8 cellular contexts compared by ENCODE assay signal in genomic region chr6:35727206-35727934, GRCh38. TPM values are rescaled to one million over a fixed set of nuclear protein-coding genes. Genes with fewer than 3 reads are reported as not detected.
DNase-seq lines count a peak whose midpoint lies in the region; ATAC-seq and TF ChIP-seq lines count a peak whose summit lies in the region.

No MANE protein-coding gene starts in this region.

- POLR2A ChIA-PET in RWPE1 (lab: Yijun Ruan, JAX; ENCODE audit: low non-redundant PET), result no interaction called here

- TF ChIP-seq CTCF in C4-2B (conservative IDR thresholded peaks at IDR 0.05), result no peak
- no peak for TF ChIP-seq CTCF in RWPE1 (conservative IDR thresholded peaks at IDR 0.05; ENCODE audit: low read depth)

- peak overlapping the region; percentile 64 for H3K4me3 Mint-ChIP-seq in dendritic cell treated with granulocyte-macrophage colony-stimulating factor and Interleukin-4, amounts not matched to agents 40 ng/mL and 50 ng/mL, for 4 days
- H3K4me3 Mint-ChIP-seq in stimulated activated effector memory CD8-positive, alpha-beta T cell treated with anti-CD3 and anti-CD28 coated beads, Interleukin-12 subunit alpha, Interleukin-12 subunit beta, amount 100 ng/mL, for 72 hours, result peak overlapping the region; percentile 66

- peak overlapping the region; percentile 89 for H3K27ac Mint-ChIP-seq in dendritic cell treated with granulocyte-macrophage colony-stimulating factor and Interleukin-4, amounts not matched to agents 40 ng/mL and 50 ng/mL, for 4 days
- peak overlapping the region; percentile 86 for H3K27ac Mint-ChIP-seq in stimulated activated effector memory CD8-positive, alpha-beta T cell treated with anti-CD3 and anti-CD28 coated beads, Interleukin-12 subunit alpha, Interleukin-12 subunit beta, amount 100 ng/mL, for 72 hours

- intact Hi-C loops in dendritic cell treated with granulocyte-macrophage colony-stimulating factor and Interleukin-4, amounts not matched to agents 40 ng/mL and 50 ng/mL, for 4 days (cut with micrococcal nuclease), result no loop called here

- H3K4me1 Mint-ChIP-seq in dendritic cell treated with granulocyte-macrophage colony-stimulating factor and Interleukin-4, amounts not matched to agents 40 ng/mL and 50 ng/mL, for 4 days (ENCODE audit: low read depth), result peaks cover 87% of the 10 kb centered on the region
- H3K4me1 Mint-ChIP-seq in stimulated activated effector memory CD8-positive, alpha-beta T cell treated with anti-CD3 and anti-CD28 coated beads, Interleukin-12 subunit alpha, Interleukin-12 subunit beta, amount 100 ng/mL, for 72 hours, result peaks cover 68% of the 10 kb centered on the region

- ATAC-seq in GM18868 (IDR thresholded peaks at IDR 0.05; ENCODE audit: unreplicated experiment), result peak; percentile 4
- ATAC-seq in stimulated activated effector memory CD8-positive, alpha-beta T cell treated with anti-CD3 and anti-CD28 coated beads, Interleukin-12 subunit alpha, Interleukin-12 subunit beta, amount 100 ng/mL, for 72 hours, result peak; percentile 27

- H3K27ac ChIP-seq in C4-2B (peak overlapping the region; percentile 98), RWPE1 (peak overlapping the region; percentile 100), layer of hippocampus (ENCODE audit: low read depth, low read length) (peak overlapping the region; percentile 99)

- H3K27me3 ChIP-seq in layer of hippocampus (ENCODE audit: control insufficient read depth, insufficient read depth, low read length), result no peaks in the 10 kb centered on the region

- no peaks in the 10 kb centered on the region for H3K27me3 Mint-ChIP-seq in dendritic cell treated with granulocyte-macrophage colony-stimulating factor and Interleukin-4, amounts not matched to agents 40 ng/mL and 50 ng/mL, for 4 days

- CTCF ChIA-PET in RWPE1 (lab: Yijun Ruan, JAX), result interaction anchor here (0.6 to 1.3 kb wide), 2 partner anchors 64 to 135 kb away, joined by 3 read pairs; no protein-coding TSS in a partner anchor

- DNase-seq in HT-29 (ENCODE audit: low spot score) (peak; percentile 68), RWPE1 (ENCODE audit: low spot score) (peak; percentile 60), SIG-M5 (lab: John Stamatoyannopoulos, UW) (no peak)
- DNase-seq in stimulated activated effector memory CD8-positive, alpha-beta T cell treated with anti-CD3 and anti-CD28 coated beads, Interleukin-12 subunit alpha, Interleukin-12 subunit beta, amount 100 ng/mL, for 72 hours (ENCODE audit: low spot score in 2 of 2), result no peak

- no peaks in the 10 kb centered on the region for H3K36me3 Mint-ChIP-seq in dendritic cell treated with granulocyte-macrophage colony-stimulating factor and Interleukin-4, amounts not matched to agents 40 ng/mL and 50 ng/mL, for 4 days (ENCODE audit: low read depth)
- peaks cover 13% of the 10 kb centered on the region for H3K36me3 Mint-ChIP-seq in stimulated activated effector memory CD8-positive, alpha-beta T cell treated with anti-CD3 and anti-CD28 coated beads, Interleukin-12 subunit alpha, Interleukin-12 subunit beta, amount 100 ng/mL, for 72 hours

- H3K9me3 Mint-ChIP-seq in dendritic cell treated with granulocyte-macrophage colony-stimulating factor and Interleukin-4, amounts not matched to agents 40 ng/mL and 50 ng/mL, for 4 days, result no peaks in the 10 kb centered on the region
- no peaks in the 10 kb centered on the region for H3K9me3 Mint-ChIP-seq in stimulated activated effector memory CD8-positive, alpha-beta T cell treated with anti-CD3 and anti-CD28 coated beads, Interleukin-12 subunit alpha, Interleukin-12 subunit beta, amount 100 ng/mL, for 72 hours

RNA-seq across cellular contexts. Expression of gene ARMC12, which starts 9.5 kb away (rescaled TPM):
- not detected in 2 replicates for total RNA-seq in HT-29 (2014; rRNA removed; shearing (Covaris generic))

RNA-seq across cellular contexts. Expression of gene FKBP5, which starts 38.7 kb away (rescaled TPM):
- total RNA-seq in HT-29 (2014; rRNA removed; shearing (Covaris generic)), result 6.6 and 7.7 TPM in 2 replicates

RNA-seq across cellular contexts. Expression of gene CLPSL2, which starts 49.0 kb away (rescaled TPM):
- not detected in 2 replicates for total RNA-seq in HT-29 (2014; rRNA removed; shearing (Covaris generic))

RNA-seq across cellular contexts. Expression of gene CLPSL1, which starts 53.4 kb away (rescaled TPM):
- not detected in 2 replicates for total RNA-seq in HT-29 (2014; rRNA removed; shearing (Covaris generic))

Comparison
In these comparisons a context has a peak if more than half of its experiments do, and no peak if none do; other contexts are left out.
1. DNase-seq: peak in HT-29 (single experiment) and RWPE1 (single experiment); none in stimulated activated effector memory CD8-positive, alpha-beta T cell treated with anti-CD3 and anti-CD28 coated beads, Interleukin-12 subunit alpha, Interleukin-12 subunit beta, amount 100 ng/mL, for 72 hours (0 of 2) and SIG-M5 (single experiment).
2. Peak in every context shown above with its lines, with median percentiles within 50 percentile points of each other: H3K27ac ChIP-seq.